24 cellular contexts compared by ENCODE assay signal in the genomic region with DNA sequence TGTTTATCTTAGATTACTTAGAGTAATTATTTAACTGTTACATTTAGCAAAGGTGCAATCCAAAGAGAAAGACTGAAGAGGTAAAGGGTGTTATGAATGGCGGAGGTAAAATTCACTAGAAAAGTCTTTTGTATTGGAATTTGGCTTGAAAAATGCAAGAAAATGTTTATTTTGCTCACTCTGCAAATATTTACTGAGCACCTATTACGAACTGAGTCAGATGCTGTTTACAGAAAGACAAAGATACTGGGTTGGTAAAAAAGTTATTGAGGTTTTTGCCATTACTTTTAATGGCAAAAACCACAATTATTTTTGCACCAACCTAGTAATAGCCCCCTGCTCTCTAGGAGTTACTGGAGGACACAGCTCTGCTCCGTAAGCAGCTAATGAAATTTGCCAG.
DNase-seq lines count a peak whose midpoint lies in the region; ATAC-seq, FAIRE-seq and TF ChIP-seq lines count a peak whose summit lies in the region.
"Had no signal": no experiment of that assay in that cellular context is flagged by ENCODE, and none has a peak within 500 bp of the region (broad histone marks: within the 10 kb centered on the region; RNA-seq: fewer than 3 reads in every experiment).

No MANE protein-coding gene starts in this region.

- no peak overlapping the region for H2BK120ac ChIP-seq in mesenchymal stem cell (ENCODE audit: low read depth, low read length)

- no peak overlapping the region for H3K23ac ChIP-seq in mesenchymal stem cell (ENCODE audit: low read length in 2 of 2)

- no peak overlapping the region for H2BK15ac ChIP-seq in mesenchymal stem cell (ENCODE audit: low read depth, poor library complexity, severe bottlenecking)

- H3K79me2 ChIP-seq in PC-3 (ENCODE audit: low read length), result no peaks in the 10 kb centered on the region
- H3K79me2 ChIP-seq in HepG2 (ENCODE audit: insufficient read depth, low read length), result no peaks in the 10 kb centered on the region

- H3F3A ChIP-seq in PC-3 (ENCODE audit: low read length, unreplicated experiment), result no peaks in the 10 kb centered on the region

- H3K4ac ChIP-seq in mesenchymal stem cell (ENCODE audit: low read depth in 1 of 2, low read length in 2 of 2), result no peak overlapping the region

- H3K36me3 ChIP-seq in PC-3 (ENCODE audit: low read depth, low read length) (no peaks in the 10 kb centered on the region), HepG2 (replicated peaks in 1 of 2; ENCODE audit: control insufficient read depth in 1 of 2, insufficient read depth in 2 of 2, low read length in 2 of 2) (no peaks in the 10 kb centered on the region), mesenchymal stem cell (ENCODE audit: control insufficient read depth in 1 of 2, insufficient read depth in 2 of 2, low read depth in 1 of 2, low read length in 2 of 2) (no peaks in the 10 kb centered on the region)
- H3K36me3 ChIP-seq: BE2C; BLaER1 treated with 17β-estradiol and CSF1 and Interleukin-3, amounts not matched to agents 10 nM and 100 nM had no signal

- TF ChIP-seq POLR2A in HepG2 (IDR thresholded peaks at IDR 0.05; ENCODE audit: insufficient read depth in 1 of 2, low read depth in 2 of 2, low read length in 2 of 2), result no peak

- ATAC-seq in PC-3 (peak; percentile 85), HepG2 (no peak; the same call in 2 of the 3 replicates), HG03432 (IDR thresholded peaks at IDR 0.05; ENCODE audit: unreplicated experiment) (no peak), HG02588 (IDR thresholded peaks at IDR 0.05; ENCODE audit: unreplicated experiment) (no peak)
- ATAC-seq: A549, HCT116 had no signal

- in situ Hi-C loops in HepG2 (cut with HindIII; ENCODE audit: extremely low pct_ligation_motif_present, low pct_unique_long_range_greater_than_20kb), result no loop called here

- H3K4me2 ChIP-seq in PC-3 (ENCODE audit: low read length), result 0 out of 2 replicates have a peak overlapping the region, but pooled peaks have one; percentile 27
- no peak overlapping the region for H3K4me2 ChIP-seq in HepG2 (ENCODE audit: low read depth, low read length)
- no peak overlapping the region for H3K4me2 ChIP-seq in mesenchymal stem cell (ENCODE audit: low read length, poor library complexity, severe bottlenecking)
- H3K4me2 ChIP-seq: A549; BLaER1 treated with 17β-estradiol and CSF1 and Interleukin-3, amounts not matched to agents 10 nM and 100 nM had no signal

- peak; percentile 6 for DNase-seq in DMS53 (lab: John Stamatoyannopoulos, UW)
- peak; percentile 53 for DNase-seq in PC-3
- no peak for DNase-seq in HepG2 (ENCODE audit: low spot score)
- DNase-seq in mesenchymal stem cell, result no peak
- no peak for DNase-seq in NCI-H1417 treated with DMSO at 0.1 percent for 48 hours (lab: John Stamatoyannopoulos, UW)
- DNase-seq in RKO (ENCODE audit: low spot score), result no peak
- DNase-seq: 8988T; ACHN; AML-193; BE2C; CD4-positive, alpha-beta T cell; CD8-positive, alpha-beta memory T cell; DMS 273 treated with DMSO at 0.1 percent for 48 hours; DND-41; GM23248; H9 had no signal

- H4K91ac ChIP-seq in mesenchymal stem cell (ENCODE audit: low read length), result no peak overlapping the region

- H3K27ac ChIP-seq in PC-3 (ENCODE audit: low read length), result no peak overlapping the region
- no peak overlapping the region for H3K27ac ChIP-seq in HepG2 (ENCODE audit: extremely low read length, insufficient read depth, low read length)
- no peak overlapping the region for H3K27ac ChIP-seq in mesenchymal stem cell (ENCODE audit: low read length, poor library complexity, severe bottlenecking)
- H3K27ac ChIP-seq: A549; BLaER1 treated with 17β-estradiol and CSF1 and Interleukin-3, amounts not matched to agents 10 nM and 100 nM; GM23248 had no signal

- H3K4me1 ChIP-seq in PC-3 (ENCODE audit: insufficient read depth, low read length) (peaks cover 11% of the 10 kb centered on the region), HepG2 (ENCODE audit: insufficient read depth, low read length) (peaks cover 16% of the 10 kb centered on the region), mesenchymal stem cell (ENCODE audit: control insufficient read depth, insufficient read depth, low read depth, low read length) (no peaks in the 10 kb centered on the region)
- H3K4me1 ChIP-seq: A549; BE2C; BLaER1 treated with 17β-estradiol and CSF1 and Interleukin-3, amounts not matched to agents 10 nM and 100 nM had no signal

- H3K9ac ChIP-seq in PC-3 (ENCODE audit: low read length) (no peak overlapping the region), HepG2 (ENCODE audit: insufficient read depth, low read depth, low read length) (no peak overlapping the region), mesenchymal stem cell (ENCODE audit: low read length) (no peak overlapping the region)
- H3K9ac ChIP-seq: BLaER1 treated with 17β-estradiol and CSF1 and Interleukin-3, amounts not matched to agents 10 nM and 100 nM; GM23248 had no signal

- H3K14ac ChIP-seq in mesenchymal stem cell (ENCODE audit: low read length in 2 of 2), result no peak overlapping the region

- no peak for TF ChIP-seq RAD21 in HepG2 (CRISPR knock-in tag; IDR thresholded peaks at IDR 0.05)

- intact Hi-C loops in PC-3 (cut with micrococcal nuclease), result no loop called here
- intact Hi-C loops in HepG2 (cut with micrococcal nuclease; ENCODE audit: unreplicated experiment), result no loop called here

- no peak for TF ChIP-seq CTCF in PC-3 (conservative IDR thresholded peaks at IDR 0.05; ENCODE audit: low read depth, low read length)
- no peak for TF ChIP-seq CTCF in HepG2 (CRISPR knock-in tag; IDR thresholded peaks at IDR 0.05)

- no peaks in the 10 kb centered on the region for H4K20me1 ChIP-seq in PC-3 (ENCODE audit: low read length)
- H4K20me1 ChIP-seq in HepG2 (ENCODE audit: insufficient read depth, low read length), result no peaks in the 10 kb centered on the region
- H4K20me1 ChIP-seq: BLaER1 treated with 17β-estradiol and CSF1 and Interleukin-3, amounts not matched to agents 10 nM and 100 nM had no signal

- no peak overlapping the region for H4K8ac ChIP-seq in mesenchymal stem cell (ENCODE audit: low read length)

- peak in 1 of 2 experiments; percentile 25; a peak in 1 of 4 replicates for TF ChIP-seq EP300 in HepG2 (IDR thresholded peaks at IDR 0.05; ENCODE audit: low read depth in 2 of 2, low read length in 2 of 2)
- no peak for TF ChIP-seq EP300 in HepG2 (CRISPR knock-in tag; IDR thresholded peaks at IDR 0.05; ENCODE audit: borderline replicate concordance)

- no peaks in the 10 kb centered on the region for H3K9me3 ChIP-seq in PC-3 (ENCODE audit: low read length)
- no peaks in the 10 kb centered on the region for H3K9me3 ChIP-seq in HepG2 (ENCODE audit: low read length)
- peaks cover 5% of the 10 kb centered on the region for H3K9me3 ChIP-seq in mesenchymal stem cell (ENCODE audit: control insufficient read depth, low read length)
- H3K9me3 ChIP-seq: A549; BLaER1 treated with 17β-estradiol and CSF1 and Interleukin-3, amounts not matched to agents 10 nM and 100 nM had no signal

- H2BK5ac ChIP-seq in mesenchymal stem cell (ENCODE audit: low read depth, low read length, poor library complexity, severe bottlenecking), result peak overlapping the region; percentile 66

- no peak overlapping the region for H3K18ac ChIP-seq in mesenchymal stem cell (ENCODE audit: low read depth in 1 of 2, low read length in 2 of 2)

- BruUV-seq in PC-3 (replicated peaks; lab: Mats Ljungman, UMichigan) (no TSS peak), HepG2 (replicated peaks; lab: Mats Ljungman, UMichigan) (no TSS peak)

- H2AFZ ChIP-seq in PC-3 (ENCODE audit: low read length) (no peak overlapping the region), HepG2 (ENCODE audit: low read length) (no peak overlapping the region), mesenchymal stem cell (ENCODE audit: low read depth, low read length) (no peak overlapping the region)
- H2AFZ ChIP-seq: GM23248 had no signal

- 10% methylated on average over 3 of the region's 3 CpGs for whole genome bisulfite sequencing in HepG2 (ENCODE audit: low lambda C conversion rate)
- WGBS in mesenchymal stem cell, result 78% methylated on average over 2 of the region's 3 CpGs

- H3K79me1 ChIP-seq in mesenchymal stem cell (replicated peaks; ENCODE audit: low read length, poor library complexity, severe bottlenecking), result no peaks in the 10 kb centered on the region

- POLR2A ChIA-PET in PC-3 (lab: Charles Lee; ENCODE audit: unreplicated experiment) (no interaction called here), HepG2 (lab: Yijun Ruan, JAX) (no interaction called here)

- no peaks in the 10 kb centered on the region for H3K9me2 ChIP-seq in PC-3 (replicated peaks; ENCODE audit: low read length)

- no peaks in the 10 kb centered on the region for H3K27me3 ChIP-seq in PC-3 (ENCODE audit: low read length)
- no peaks in the 10 kb centered on the region; a peak in 1 of 5 replicates for H3K27me3 ChIP-seq in HepG2 (ENCODE audit: control insufficient read depth in 1 of 2, insufficient read depth in 2 of 2, low read length in 2 of 2)
- peaks cover 2 to 7% of the 10 kb centered on the region in 2 experiments for H3K27me3 ChIP-seq in mesenchymal stem cell (ENCODE audit: control insufficient read depth in 1 of 2, insufficient read depth in 1 of 2, low read length in 2 of 2)
- H3K27me3 ChIP-seq: BLaER1 treated with 17β-estradiol and CSF1 and Interleukin-3, amounts not matched to agents 10 nM and 100 nM had no signal

- H2AK5ac ChIP-seq in mesenchymal stem cell (ENCODE audit: low read length, severe bottlenecking), result no peak overlapping the region

- CTCF ChIA-PET in PC-3 (lab: Charles Lee), result no interaction called here
- CTCF ChIA-PET in HepG2 (lab: Yijun Ruan, JAX; ENCODE audit: low intra/inter-chr PET ratio, low total read pairs), result no interaction called here

- H3K4me3 ChIP-seq in PC-3 (ENCODE audit: low read length) (no peak overlapping the region), HepG2 (replicated peaks in 1 of 3; ENCODE audit: insufficient read depth in 1 of 3, low read depth in 2 of 3, low read length in 3 of 3) (no peak overlapping the region), mesenchymal stem cell (ENCODE audit: insufficient read depth in 1 of 2, low read depth in 1 of 2, low read length in 2 of 2) (no peak overlapping the region)
- H3K4me3 ChIP-seq: A549; BLaER1 treated with 17β-estradiol and CSF1 and Interleukin-3, amounts not matched to agents 10 nM and 100 nM; GM23248 had no signal

- no peak for FAIRE-seq in HepG2 (lab: Jason Lieb, UNC)
- FAIRE-seq: A549, D721Med, G401.6, GM12892 had no signal

- no peak overlapping the region for H2BK12ac ChIP-seq in mesenchymal stem cell (ENCODE audit: low read length in 2 of 2)

TF ChIP-seq in HepG2, 621 proteins besides CTCF, POLR2A, EP300 and RAD21 (continues in another document):
- no peak for TF ChIP-seq ZNF232 (CRISPR knock-in tag; IDR thresholded peaks at IDR 0.05; ENCODE audit: borderline replicate concordance)
- TF ChIP-seq FOXA3 (CRISPR knock-in tag; IDR thresholded peaks at IDR 0.05), result peak; percentile 70
- TF ChIP-seq HOXA5 (CRISPR knock-in tag; IDR thresholded peaks at IDR 0.05), result no peak

Comparison
In these comparisons a context has a peak if more than half of its experiments do, and no peak if none do; other contexts are left out.
1. DNase-seq: peak in DMS53 (single experiment) and PC-3 (single experiment); none in HepG2 (single experiment), mesenchymal stem cell (single experiment), NCI-H1417 treated with DMSO at 0.1 percent for 48 hours (single experiment) and RKO (single experiment).